9 cellular contexts compared by ENCODE assay signal in genomic region chr7:99447943-99448342, GRCh38. TPM values are rescaled to one million over a fixed set of nuclear protein-coding genes. Genes with fewer than 3 reads are reported as not detected.
DNase-seq lines count a peak whose midpoint lies in the region; ATAC-seq and TF ChIP-seq lines count a peak whose summit lies in the region.
"Had no signal": no experiment of that assay in that cellular context is flagged by ENCODE, and none has a peak within 500 bp of the region (broad histone marks: within the 10 kb centered on the region; RNA-seq: fewer than 3 reads in every experiment).

No MANE protein-coding gene starts in this region.

- DNase-seq in NCI-H510A treated with DMSO at 0.1 percent for 48 hours (lab: John Stamatoyannopoulos, UW) (peak; percentile 2), NCI-H510A (lab: John Stamatoyannopoulos, UW) (no peak), neural crest cell (ENCODE audit: low read depth, low spot score) (no peak), SW 1271 (lab: John Stamatoyannopoulos, UW) (no peak)
- peak; percentile 29 for DNase-seq in Jurkat, Clone E6-1 (ENCODE audit: low read depth, low spot score)
- no peak for DNase-seq in CD8-positive, alpha-beta T cell
- DNase-seq: NCI-H1092 had no signal

- no peak overlapping the region for H3K4me3 ChIP-seq in Jurkat, Clone E6-1 (ENCODE audit: low read length)
- H3K4me3 ChIP-seq in CD8-positive, alpha-beta T cell (ENCODE audit: low read depth, low read length), result no peak overlapping the region

- no peak overlapping the region for H3K4me3 Mint-ChIP-seq in neural crest cell
- H3K4me3 Mint-ChIP-seq in CD8-positive, alpha-beta T cell, result no peak overlapping the region

- peaks cover 15% of the 10 kb centered on the region for H3K36me3 Mint-ChIP-seq in neural crest cell (ENCODE audit: low read depth)
- peaks cover 77% of the 10 kb centered on the region for H3K36me3 Mint-ChIP-seq in CD8-positive, alpha-beta T cell

- no peaks in the 10 kb centered on the region for H3K27me3 Mint-ChIP-seq in neural crest cell (ENCODE audit: low read depth)
- no peaks in the 10 kb centered on the region for H3K27me3 Mint-ChIP-seq in CD8-positive, alpha-beta T cell (ENCODE audit: low read depth)

- no peaks in the 10 kb centered on the region for H3K9me3 Mint-ChIP-seq in neural crest cell
- H3K9me3 Mint-ChIP-seq in CD8-positive, alpha-beta T cell, result no peaks in the 10 kb centered on the region

- H3K4me1 ChIP-seq in CD8-positive, alpha-beta T cell (ENCODE audit: insufficient read depth, low read length), result no peaks in the 10 kb centered on the region

- H3K4me1 Mint-ChIP-seq in neural crest cell, result peaks cover 8% of the 10 kb centered on the region
- H3K4me1 Mint-ChIP-seq in CD8-positive, alpha-beta T cell (ENCODE audit: low read depth), result peaks cover 6% of the 10 kb centered on the region

- POLR2A ChIA-PET in CD8-positive, alpha-beta T cell (lab: Charles Lee), result no interaction called here

- no peak overlapping the region for H3K27ac Mint-ChIP-seq in neural crest cell (ENCODE audit: unreplicated experiment)
- no peak overlapping the region for H3K27ac Mint-ChIP-seq in CD8-positive, alpha-beta T cell

- no peak for ATAC-seq in GM19452 (IDR thresholded peaks at IDR 0.05; ENCODE audit: unreplicated experiment)
- no peak for ATAC-seq in CD8-positive, alpha-beta T cell

- no peak overlapping the region for H3K27ac ChIP-seq in VCaP
- no peak overlapping the region for H3K27ac ChIP-seq in CD8-positive, alpha-beta T cell (ENCODE audit: low read depth, low read length)

- intact Hi-C loops in CD8-positive, alpha-beta T cell (cut with DNase I, micrococcal nuclease), result no loop called here

- CTCF ChIA-PET in CD8-positive, alpha-beta T cell (lab: Charles Lee), result interaction anchor here (0.9 kb wide), 1 partner anchor 28 kb away, joined by 5 read pairs; no protein-coding TSS in a partner anchor

- peaks cover 31% of the 10 kb centered on the region for H3K36me3 ChIP-seq in CD8-positive, alpha-beta T cell (ENCODE audit: insufficient read depth, low read length)

- no peaks in the 10 kb centered on the region for H3K27me3 ChIP-seq in CD8-positive, alpha-beta T cell (ENCODE audit: insufficient read depth, low read length)

- TF ChIP-seq CTCF in VCaP (conservative IDR thresholded peaks at IDR 0.05) (peak; percentile 75), neural crest cell (conservative IDR thresholded peaks at IDR 0.05) (peak; percentile 19)
- TF ChIP-seq CTCF in CD8-positive, alpha-beta T cell (IDR thresholded peaks at IDR 0.05), result no peak

- no peaks in the 10 kb centered on the region for H3K9me3 ChIP-seq in CD8-positive, alpha-beta T cell (ENCODE audit: low read length)

RNA-seq across cellular contexts. Expression of gene CPSF4, which starts 9.2 kb away (rescaled TPM):
- 72.9 TPM for polyA plus RNA-seq in Jurkat, Clone E6-1 (2012; ENCODE audit: insufficient read depth, insufficient read length)
- total RNA-seq in neural crest cell, result 111 and 117 TPM in 2 replicates
- 10 to 100 TPM; 33.4 to 33.9 TPM for total RNA-seq in CD8-positive, alpha-beta T cell

RNA-seq across cellular contexts. Expression of gene PTCD1, which starts 9.3 kb away (rescaled TPM):
- 11.7 TPM for polyA plus RNA-seq in Jurkat, Clone E6-1 (2012; ENCODE audit: insufficient read depth, insufficient read length)
- 9.7 and 11.1 TPM in 2 replicates for total RNA-seq in neural crest cell
- 1 to 10 TPM; 4.2 to 4.5 TPM for total RNA-seq in CD8-positive, alpha-beta T cell

RNA-seq across cellular contexts. Expression of gene ATP5MF, which starts 18.0 kb away (rescaled TPM):
- polyA plus RNA-seq in Jurkat, Clone E6-1 (2012; ENCODE audit: insufficient read depth, insufficient read length), result 1,100 TPM
- 403 and 423 TPM in 2 replicates for total RNA-seq in neural crest cell
- total RNA-seq in CD8-positive, alpha-beta T cell, result 10 to 100 TPM; 45.6 to 48.5 TPM

RNA-seq across cellular contexts. Expression of gene ZNF789, which starts 24.7 kb away (rescaled TPM):
- polyA plus RNA-seq in Jurkat, Clone E6-1 (2012; ENCODE audit: insufficient read depth, insufficient read length), result 33.2 TPM
- total RNA-seq in neural crest cell, result 25.6 and 27.8 TPM in 2 replicates
- total RNA-seq in CD8-positive, alpha-beta T cell, result 10 to 100 TPM; 12.9 to 14.1 TPM

RNA-seq across cellular contexts. Expression of gene BUD31, which starts 39.2 kb away (rescaled TPM):
- polyA plus RNA-seq in Jurkat, Clone E6-1 (2012; ENCODE audit: insufficient read depth, insufficient read length), result 165 TPM
- 107 and 108 TPM in 2 replicates for total RNA-seq in neural crest cell
- 100 to 1,000 TPM; 144 TPM for total RNA-seq in CD8-positive, alpha-beta T cell

Comparison
In these comparisons a context has a peak if more than half of its experiments do, and no peak if none do; other contexts are left out.
1. DNase-seq: peak in NCI-H510A treated with DMSO at 0.1 percent for 48 hours (single experiment) and Jurkat, Clone E6-1 (single experiment); none in NCI-H510A (single experiment), neural crest cell (single experiment), SW 1271 (0 of 2) and CD8-positive, alpha-beta T cell (0 of 7).